In the genomic region with DNA sequence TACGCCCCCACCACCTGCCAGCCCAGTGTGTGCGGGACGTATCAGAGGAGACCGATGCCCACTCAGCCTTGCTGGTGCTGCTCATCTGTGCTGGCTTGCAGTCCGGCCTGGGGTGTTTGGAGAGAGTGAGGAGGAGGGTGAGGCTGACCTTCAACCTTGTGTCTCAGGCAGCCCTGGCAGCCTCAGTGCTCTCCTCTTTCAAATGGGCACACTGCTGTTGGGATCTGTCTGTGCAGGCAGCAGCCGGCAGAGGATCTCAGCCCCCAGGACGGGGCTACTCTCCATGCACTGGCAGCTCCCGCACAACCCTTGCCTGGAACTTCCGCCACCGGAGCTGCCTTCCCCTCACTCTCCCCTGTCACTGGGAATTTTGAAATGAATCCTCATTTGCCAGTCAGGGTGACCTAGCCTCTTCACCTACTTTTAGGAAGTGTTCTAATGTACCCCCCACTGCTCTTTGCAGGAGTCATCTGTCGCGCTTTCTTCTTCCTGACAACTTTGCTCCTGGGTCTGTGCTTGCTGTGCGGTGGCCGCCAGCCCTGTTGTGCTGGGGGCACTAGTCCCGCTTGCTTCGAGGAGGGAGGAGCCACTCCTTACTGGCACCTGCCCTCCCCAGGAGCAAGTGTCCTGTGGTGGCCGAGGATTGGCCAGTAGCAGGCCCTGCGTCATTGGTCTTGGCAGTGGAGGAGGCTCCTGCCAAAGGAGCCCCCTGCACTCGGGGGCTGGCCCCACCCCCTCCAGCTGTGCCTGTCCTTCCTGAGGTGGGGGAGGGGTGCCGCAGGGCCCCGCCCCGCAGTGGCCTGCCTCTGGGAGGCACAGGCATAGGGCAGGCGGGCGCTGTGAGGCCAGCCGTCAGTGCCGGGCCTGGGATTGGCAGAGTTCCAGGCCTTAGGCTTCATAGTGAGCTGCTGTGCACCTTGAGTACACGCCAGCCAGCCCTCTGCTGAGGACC, we compare ENCODE assay signal across 8 cellular contexts. TPM values are rescaled to one million over a fixed set of nuclear protein-coding genes. Genes with fewer than 3 reads are reported as not detected.
DNase-seq lines count a peak whose midpoint lies in the region; ATAC-seq and TF ChIP-seq lines count a peak whose summit lies in the region.

No MANE protein-coding gene starts in this region.

- H3K27me3 ChIP-seq in foreskin keratinocyte (no peaks in the 10 kb centered on the region), neutrophil (no peaks in the 10 kb centered on the region)

- H3K27ac ChIP-seq in foreskin keratinocyte (no peak overlapping the region), neutrophil (peak overlapping the region; percentile 99)

- H3K4me3 Mint-ChIP-seq in activated naive CD4-positive, alpha-beta T cell treated with anti-CD3 and anti-CD28 coated beads, Interleukin-2, amount 10 ng/mL, durations not matched to agents 7 days and 5 days: peak overlapping the region; percentile 80
- H3K4me3 Mint-ChIP-seq in activated T-cell treated with anti-CD3 and anti-CD28 coated beads, Interleukin-2, amount 50 U/mL, for 4 hours: peak overlapping the region; percentile 82

- H3K27ac Mint-ChIP-seq in activated naive CD4-positive, alpha-beta T cell treated with anti-CD3 and anti-CD28 coated beads, Interleukin-2, amount 10 ng/mL, durations not matched to agents 7 days and 5 days: peak overlapping the region; percentile 99

- DNase-seq in activated naive CD4-positive, alpha-beta T cell treated with anti-CD3 and anti-CD28 coated beads, Interleukin-2, amount 10 ng/mL, durations not matched to agents 7 days and 5 days: peak; percentile 57
- no peak for DNase-seq in activated naive CD4-positive, alpha-beta T cell treated with Interleukin-2 at 50 U/mL for 16 hours
- no peak for DNase-seq in activated T-cell treated with anti-CD3 and anti-CD28 coated beads, Interleukin-2, amount 50 U/mL, for 4 hours
- DNase-seq in foreskin keratinocyte: no peak
- DNase-seq in SW 1271 (lab: John Stamatoyannopoulos, UW): no peak

- H3K4me1 ChIP-seq in foreskin keratinocyte: peaks cover 50% of the 10 kb centered on the region
- H3K4me1 ChIP-seq in neutrophil (ENCODE audit: control insufficient read depth in 1 of 2, insufficient read depth in 1 of 2, low read depth in 1 of 2, low read length in 1 of 2): peaks cover 76 to 80% of the 10 kb centered on the region in 2 experiments

- H3K9me3 Mint-ChIP-seq in activated naive CD4-positive, alpha-beta T cell treated with anti-CD3 and anti-CD28 coated beads, Interleukin-2, amount 10 ng/mL, durations not matched to agents 7 days and 5 days: peaks cover 14% of the 10 kb centered on the region
- no peaks in the 10 kb centered on the region for H3K9me3 Mint-ChIP-seq in activated T-cell treated with anti-CD3 and anti-CD28 coated beads, Interleukin-2, amount 50 U/mL, for 4 hours

- no peak for ATAC-seq in activated T-cell treated with anti-CD3 and anti-CD28 coated beads, Interleukin-2, amount 50 U/mL, for 4 hours
- ATAC-seq in foreskin keratinocyte (peak; percentile 3), HG03175 (IDR thresholded peaks at IDR 0.05; ENCODE audit: unreplicated experiment) (no peak), GM21576 (IDR thresholded peaks at IDR 0.05; ENCODE audit: unreplicated experiment) (no peak)

- H3K4me3 ChIP-seq in neutrophil (ENCODE audit: low read depth in 1 of 2, low read length in 1 of 2): peak overlapping the region; percentile 57 to 63

- no peaks in the 10 kb centered on the region for H3K27me3 Mint-ChIP-seq in activated naive CD4-positive, alpha-beta T cell treated with anti-CD3 and anti-CD28 coated beads, Interleukin-2, amount 10 ng/mL, durations not matched to agents 7 days and 5 days
- H3K27me3 Mint-ChIP-seq in activated T-cell treated with anti-CD3 and anti-CD28 coated beads, Interleukin-2, amount 50 U/mL, for 4 hours (ENCODE audit: low read depth): no peaks in the 10 kb centered on the region

- TF ChIP-seq CTCF in foreskin keratinocyte (conservative IDR thresholded peaks at IDR 0.05) (no peak), neutrophil (IDR thresholded peaks at IDR 0.05) (peak; percentile 6)

- H3K36me3 Mint-ChIP-seq in activated naive CD4-positive, alpha-beta T cell treated with anti-CD3 and anti-CD28 coated beads, Interleukin-2, amount 10 ng/mL, durations not matched to agents 7 days and 5 days: peaks cover 45% of the 10 kb centered on the region
- H3K36me3 Mint-ChIP-seq in activated T-cell treated with anti-CD3 and anti-CD28 coated beads, Interleukin-2, amount 50 U/mL, for 4 hours (ENCODE audit: insufficient read depth): peaks cover 34% of the 10 kb centered on the region

- peaks cover 78% of the 10 kb centered on the region for H3K4me1 Mint-ChIP-seq in activated naive CD4-positive, alpha-beta T cell treated with anti-CD3 and anti-CD28 coated beads, Interleukin-2, amount 10 ng/mL, durations not matched to agents 7 days and 5 days
- peaks cover 86% of the 10 kb centered on the region for H3K4me1 Mint-ChIP-seq in activated T-cell treated with anti-CD3 and anti-CD28 coated beads, Interleukin-2, amount 50 U/mL, for 4 hours (ENCODE audit: low read depth)

- no peaks in the 10 kb centered on the region for H3K9me3 ChIP-seq in neutrophil

- CTCF ChIA-PET in activated naive CD4-positive, alpha-beta T cell treated with anti-CD3 and anti-CD28 coated beads, Interleukin-2, amount 10 ng/mL, durations not matched to agents 7 days and 5 days (lab: Charles Lee): interaction anchor here (0.9 kb wide), 2 partner anchors 28 to 287 kb away, joined by 3 to 4 read pairs; no protein-coding TSS in a partner anchor

- H3K36me3 ChIP-seq in neutrophil: peaks cover 19% of the 10 kb centered on the region

RNA-seq across cellular contexts. Expression of gene TSSK6, which starts 53.4 kb away (rescaled TPM):
- total RNA-seq in activated T-cell treated with anti-CD3 and anti-CD28 coated beads, Interleukin-2, amount 50 U/mL, for 4 hours: 1 to 10 TPM; 3.6 to 3.8 (median 3.8) TPM
- 0.44 and 0.53 TPM in 2 replicates for total RNA-seq in foreskin keratinocyte
- polyA plus RNA-seq in foreskin keratinocyte: 0.34 and 0.38 TPM in 2 replicates

RNA-seq across cellular contexts. Expression of gene NDUFA13, which starts 54.1 kb away (rescaled TPM):
- total RNA-seq in activated T-cell treated with anti-CD3 and anti-CD28 coated beads, Interleukin-2, amount 50 U/mL, for 4 hours: 100 to 1,000 TPM; 431 to 445 (median 436) TPM
- total RNA-seq in foreskin keratinocyte: 260 and 261 TPM in 2 replicates
- 259 and 301 TPM in 2 replicates for polyA plus RNA-seq in foreskin keratinocyte

RNA-seq across cellular contexts. Expression of gene GATAD2A, which starts 56.5 kb away (rescaled TPM):
- 100 to 1,000 TPM; 187 to 240 (median 205) TPM for total RNA-seq in activated T-cell treated with anti-CD3 and anti-CD28 coated beads, Interleukin-2, amount 50 U/mL, for 4 hours
- 67.7 and 80.2 TPM in 2 replicates for total RNA-seq in foreskin keratinocyte
- polyA plus RNA-seq in foreskin keratinocyte: 23.9 and 25.9 TPM in 2 replicates
